ENCODE assay signal across 22 cellular contexts in genomic region chr6:25038300-25038699, GRCh38.
DNase-seq lines count a peak whose midpoint lies in the region; ATAC-seq and TF ChIP-seq lines count a peak whose summit lies in the region.
"Had no signal": no experiment of that assay in that cellular context is flagged by ENCODE, and none has a peak within 500 bp of the region (broad histone marks: within the 10 kb centered on the region; RNA-seq: fewer than 3 reads in every experiment).

No MANE protein-coding gene starts in this region.

- no peaks in the 10 kb centered on the region for H3K9me3 Mint-ChIP-seq in activated CD8-positive, alpha-beta memory T cell treated with anti-CD3 and anti-CD28 coated beads, Interleukin-2, amount 10 ng/mL, durations not matched to agents 7 days and 5 days (ENCODE audit: low read depth)
- no peaks in the 10 kb centered on the region for H3K9me3 Mint-ChIP-seq in CD8-positive, alpha-beta memory T cell
- no peaks in the 10 kb centered on the region for H3K9me3 Mint-ChIP-seq in activated CD4-positive, alpha-beta memory T cell treated with anti-CD3 and anti-CD28 coated beads for 36 hours
- no peaks in the 10 kb centered on the region for H3K9me3 Mint-ChIP-seq in naive thymus-derived CD8-positive, alpha-beta T cell
- H3K9me3 Mint-ChIP-seq: HFFc6, mesothelial cell of epicardium, neural progenitor cell had no signal

- CTCF ChIA-PET in activated CD8-positive, alpha-beta memory T cell treated with anti-CD3 and anti-CD28 coated beads, Interleukin-2, amount 10 ng/mL, durations not matched to agents 7 days and 5 days (lab: Charles Lee): interaction anchor here (1.0 to 5.5 kb wide), 7 partner anchors 10 to 33 kb away, joined by 3 to 35 read pairs (median 4); no protein-coding TSS in a partner anchor
- CTCF ChIA-PET in CD8-positive, alpha-beta memory T cell (lab: Charles Lee): interaction anchor here (1.9 to 7.1 kb wide), 4 partner anchors 12 to 182 kb away, joined by 7 to 77 read pairs (median 14); no protein-coding TSS in a partner anchor
- CTCF ChIA-PET in activated CD4-positive, alpha-beta memory T cell treated with anti-CD3 and anti-CD28 coated beads for 36 hours (lab: Charles Lee): interaction anchor here (1.0 to 7.9 kb wide), 7 partner anchors 12 to 988 kb away, joined by 3 to 110 read pairs (median 9); no protein-coding TSS in a partner anchor

- no peak overlapping the region for H3K14ac ChIP-seq in mesenchymal stem cell (ENCODE audit: low read length in 2 of 2)

- no peak overlapping the region for H4K91ac ChIP-seq in mesenchymal stem cell (ENCODE audit: low read length)

- no peak overlapping the region for H3K4me2 ChIP-seq in mesenchymal stem cell (ENCODE audit: low read length, poor library complexity, severe bottlenecking)
- H3K4me2 ChIP-seq: KMS-11, neural progenitor cell had no signal

- H3K36me3 Mint-ChIP-seq in activated CD8-positive, alpha-beta memory T cell treated with anti-CD3 and anti-CD28 coated beads, Interleukin-2, amount 10 ng/mL, durations not matched to agents 7 days and 5 days: peaks cover 11% of the 10 kb centered on the region
- peaks cover 0 to 13% (median 2%) of the 10 kb centered on the region in 3 donors for H3K36me3 Mint-ChIP-seq in CD8-positive, alpha-beta memory T cell
- H3K36me3 Mint-ChIP-seq in activated CD4-positive, alpha-beta memory T cell treated with anti-CD3 and anti-CD28 coated beads for 36 hours: peaks cover 18% of the 10 kb centered on the region
- no peaks in the 10 kb centered on the region for H3K36me3 Mint-ChIP-seq in naive thymus-derived CD8-positive, alpha-beta T cell
- H3K36me3 Mint-ChIP-seq: mesothelial cell of epicardium, neural progenitor cell had no signal

- H2BK15ac ChIP-seq in mesenchymal stem cell (ENCODE audit: low read depth, poor library complexity, severe bottlenecking): no peak overlapping the region

- intact Hi-C loops in activated CD4-positive, alpha-beta memory T cell treated with anti-CD3 and anti-CD28 coated beads for 36 hours (cut with micrococcal nuclease): no loop called here
- intact Hi-C loops in sigmoid colon (cut with DNase I): no loop called here

- no peak overlapping the region for H3K27ac ChIP-seq in CD8-positive, alpha-beta memory T cell (ENCODE audit: low read depth, low read length)
- H3K27ac ChIP-seq in sigmoid colon: no peak overlapping the region
- H3K27ac ChIP-seq in mesenchymal stem cell (ENCODE audit: low read length, poor library complexity, severe bottlenecking): no peak overlapping the region
- H3K27ac ChIP-seq: esophagus muscularis mucosa, gastroesophageal sphincter, KMS-11, neural progenitor cell, psoas muscle had no signal

- H3K36me3 ChIP-seq in CD8-positive, alpha-beta memory T cell (ENCODE audit: insufficient read depth, low read length): no peaks in the 10 kb centered on the region
- H3K36me3 ChIP-seq in sigmoid colon: no peaks in the 10 kb centered on the region
- no peaks in the 10 kb centered on the region for H3K36me3 ChIP-seq in mesenchymal stem cell (ENCODE audit: control insufficient read depth in 1 of 2, insufficient read depth in 2 of 2, low read depth in 1 of 2, low read length in 2 of 2)
- H3K36me3 ChIP-seq: esophagus muscularis mucosa, gastroesophageal sphincter, neural progenitor cell had no signal

- H2AK5ac ChIP-seq in mesenchymal stem cell (ENCODE audit: low read length, severe bottlenecking): no peak overlapping the region

- no peak overlapping the region for H2BK120ac ChIP-seq in mesenchymal stem cell (ENCODE audit: low read depth, low read length)

- TF ChIP-seq EP300 in sigmoid colon (IDR thresholded peaks at IDR 0.05): no peak

- TF ChIP-seq CTCF in sigmoid colon (IDR thresholded peaks at IDR 0.05): no peak

- H3K4me3 Mint-ChIP-seq in activated CD8-positive, alpha-beta memory T cell treated with anti-CD3 and anti-CD28 coated beads, Interleukin-2, amount 10 ng/mL, durations not matched to agents 7 days and 5 days: peak overlapping the region; percentile 60
- peak overlapping the region; percentile 55 to 99 (median 95) for H3K4me3 Mint-ChIP-seq in CD8-positive, alpha-beta memory T cell
- H3K4me3 Mint-ChIP-seq in activated CD4-positive, alpha-beta memory T cell treated with anti-CD3 and anti-CD28 coated beads for 36 hours: peak overlapping the region; percentile 91
- peak overlapping the region in 3 of 10 donors; percentile 58 to 89 (median 74) for H3K4me3 Mint-ChIP-seq in naive thymus-derived CD8-positive, alpha-beta T cell
- H3K4me3 Mint-ChIP-seq: HFFc6, mesothelial cell of epicardium, neural progenitor cell had no signal

- peak overlapping the region; percentile 92 for H3K27ac Mint-ChIP-seq in activated CD8-positive, alpha-beta memory T cell treated with anti-CD3 and anti-CD28 coated beads, Interleukin-2, amount 10 ng/mL, durations not matched to agents 7 days and 5 days
- peak overlapping the region; percentile 80 to 99 (median 97) for H3K27ac Mint-ChIP-seq in CD8-positive, alpha-beta memory T cell
- peak overlapping the region; percentile 97 for H3K27ac Mint-ChIP-seq in activated CD4-positive, alpha-beta memory T cell treated with anti-CD3 and anti-CD28 coated beads for 36 hours
- peak overlapping the region in 6 of 10 donors; percentile 9 to 92 (median 56) for H3K27ac Mint-ChIP-seq in naive thymus-derived CD8-positive, alpha-beta T cell
- H3K27ac Mint-ChIP-seq: HFFc6, mesothelial cell of epicardium, neural progenitor cell had no signal

- H3K23ac ChIP-seq in mesenchymal stem cell (ENCODE audit: low read length in 2 of 2): no peak overlapping the region

- H3K4me1 Mint-ChIP-seq in activated CD8-positive, alpha-beta memory T cell treated with anti-CD3 and anti-CD28 coated beads, Interleukin-2, amount 10 ng/mL, durations not matched to agents 7 days and 5 days: peaks cover 75% of the 10 kb centered on the region
- H3K4me1 Mint-ChIP-seq in CD8-positive, alpha-beta memory T cell: peaks cover 83 to 96% (median 96%) of the 10 kb centered on the region in 3 donors
- H3K4me1 Mint-ChIP-seq in activated CD4-positive, alpha-beta memory T cell treated with anti-CD3 and anti-CD28 coated beads for 36 hours (ENCODE audit: low read depth): peaks cover 64% of the 10 kb centered on the region
- peaks cover 42 to 88% (median 85%) of the 10 kb centered on the region in 4 donors for H3K4me1 Mint-ChIP-seq in naive thymus-derived CD8-positive, alpha-beta T cell

- no peak overlapping the region for H2BK12ac ChIP-seq in mesenchymal stem cell (ENCODE audit: low read length in 2 of 2)

- no peak overlapping the region for H3K18ac ChIP-seq in mesenchymal stem cell (ENCODE audit: low read depth in 1 of 2, low read length in 2 of 2)

- peaks cover 78% of the 10 kb centered on the region for H3K4me1 ChIP-seq in CD8-positive, alpha-beta memory T cell (ENCODE audit: insufficient read depth, low read length)
- peaks cover 0 to 5% (median 0%) of the 10 kb centered on the region in 4 donors for H3K4me1 ChIP-seq in sigmoid colon
- H3K4me1 ChIP-seq in mesenchymal stem cell (ENCODE audit: control insufficient read depth, insufficient read depth, low read depth, low read length): peaks cover 7% of the 10 kb centered on the region
- H3K4me1 ChIP-seq: gastroesophageal sphincter, psoas muscle had no signal

- H3K4ac ChIP-seq in mesenchymal stem cell (ENCODE audit: low read depth in 1 of 2, low read length in 2 of 2): no peak overlapping the region

- no peak overlapping the region for H2BK5ac ChIP-seq in mesenchymal stem cell (ENCODE audit: low read depth, low read length, poor library complexity, severe bottlenecking)

- TF ChIP-seq POLR2A in sigmoid colon (IDR thresholded peaks at IDR 0.05): no peak

- DNase-seq in activated CD8-positive, alpha-beta memory T cell treated with anti-CD3 and anti-CD28 coated beads, Interleukin-2, amount 10 ng/mL, durations not matched to agents 7 days and 5 days: no peak
- DNase-seq in activated CD8-positive, alpha-beta memory T cell treated with anti-CD3 and anti-CD28 coated beads for 24 hours: no peak
- no peak for DNase-seq in CD8-positive, alpha-beta memory T cell
- no peak for DNase-seq in activated CD4-positive, alpha-beta memory T cell treated with anti-CD3 and anti-CD28 coated beads for 36 hours
- no peak for DNase-seq in naive thymus-derived CD8-positive, alpha-beta T cell
- no peak for DNase-seq in Ammon's horn (ENCODE audit: low spot score)
- DNase-seq in sigmoid colon: no peak
- no peak for DNase-seq in mesenchymal stem cell
- DNase-seq: aorta; HFFc6; left cardiac atrium; NCI-H1092; NCI-H2081; psoas muscle; small intestine; stimulated activated CD4-positive, alpha-beta T cell treated with anti-CD3 and anti-CD28 coated beads, Interleukin-4, amount 100 ng/mL, for 1 hour; substantia nigra had no signal

- no peak overlapping the region for H3K9ac ChIP-seq in mesenchymal stem cell (ENCODE audit: low read length)
- H3K9ac ChIP-seq: KMS-11, neural progenitor cell had no signal

- ATAC-seq in activated CD8-positive, alpha-beta memory T cell treated with anti-CD3 and anti-CD28 coated beads, Interleukin-2, amount 10 ng/mL, durations not matched to agents 7 days and 5 days: no peak
- ATAC-seq in naive thymus-derived CD8-positive, alpha-beta T cell: no peak
- ATAC-seq: gastroesophageal sphincter, left cardiac atrium, psoas muscle had no signal

- no peaks in the 10 kb centered on the region for H3K27me3 ChIP-seq in CD8-positive, alpha-beta memory T cell (ENCODE audit: insufficient read depth, low read length, poor library complexity, severe bottlenecking)
- no peaks in the 10 kb centered on the region for H3K27me3 ChIP-seq in sigmoid colon
- no peaks in the 10 kb centered on the region for H3K27me3 ChIP-seq in mesenchymal stem cell (ENCODE audit: control insufficient read depth in 1 of 2, insufficient read depth in 1 of 2, low read length in 2 of 2)
- H3K27me3 ChIP-seq: esophagus muscularis mucosa, gastroesophageal sphincter, neural progenitor cell had no signal

- H3K79me1 ChIP-seq in mesenchymal stem cell (replicated peaks; ENCODE audit: low read length, poor library complexity, severe bottlenecking): no peaks in the 10 kb centered on the region

- POLR2A ChIA-PET in CD8-positive, alpha-beta memory T cell (lab: Charles Lee): interaction anchor here (0.9 to 2.8 kb wide), 2 partner anchors 12 to 33 kb away, joined by 3 to 12 read pairs; no protein-coding TSS in a partner anchor
- POLR2A ChIA-PET in activated CD4-positive, alpha-beta memory T cell treated with anti-CD3 and anti-CD28 coated beads for 36 hours (lab: Charles Lee): interaction anchor here (0.7 to 2.9 kb wide), 2 partner anchors 12 to 203 kb away, joined by 3 to 25 read pairs; no protein-coding TSS in a partner anchor
- POLR2A ChIA-PET in naive thymus-derived CD8-positive, alpha-beta T cell (lab: Charles Lee): interaction anchor here (1.1 to 2.2 kb wide), 4 partner anchors 9 to 372 kb away, joined by 3 to 7 read pairs (median 3); no protein-coding TSS in a partner anchor

- H3K9me3 ChIP-seq in CD8-positive, alpha-beta memory T cell (ENCODE audit: low read length): no peaks in the 10 kb centered on the region
- H3K9me3 ChIP-seq in sigmoid colon (no peaks in the 10 kb centered on the region), mesenchymal stem cell (ENCODE audit: control insufficient read depth, low read length) (no peaks in the 10 kb centered on the region)
- H3K9me3 ChIP-seq: esophagus muscularis mucosa, psoas muscle had no signal

- peak overlapping the region; percentile 16 for H3K4me3 ChIP-seq in CD8-positive, alpha-beta memory T cell (ENCODE audit: low read length)
- H3K4me3 ChIP-seq in sigmoid colon (no peak overlapping the region), mesenchymal stem cell (ENCODE audit: insufficient read depth in 1 of 2, low read depth in 1 of 2, low read length in 2 of 2) (no peak overlapping the region)
- H3K4me3 ChIP-seq: esophagus muscularis mucosa, gastroesophageal sphincter, neural progenitor cell, psoas muscle had no signal

- no peak overlapping the region for H2AFZ ChIP-seq in mesenchymal stem cell (ENCODE audit: low read depth, low read length)
- H2AFZ ChIP-seq: neural progenitor cell had no signal

- no peaks in the 10 kb centered on the region for H3K27me3 Mint-ChIP-seq in activated CD8-positive, alpha-beta memory T cell treated with anti-CD3 and anti-CD28 coated beads, Interleukin-2, amount 10 ng/mL, durations not matched to agents 7 days and 5 days
- no peaks in the 10 kb centered on the region for H3K27me3 Mint-ChIP-seq in CD8-positive, alpha-beta memory T cell
- no peaks in the 10 kb centered on the region for H3K27me3 Mint-ChIP-seq in activated CD4-positive, alpha-beta memory T cell treated with anti-CD3 and anti-CD28 coated beads for 36 hours
- H3K27me3 Mint-ChIP-seq in naive thymus-derived CD8-positive, alpha-beta T cell: no peaks in the 10 kb centered on the region

- H4K8ac ChIP-seq in mesenchymal stem cell (ENCODE audit: low read length): no peak overlapping the region
